In the genomic region with DNA sequence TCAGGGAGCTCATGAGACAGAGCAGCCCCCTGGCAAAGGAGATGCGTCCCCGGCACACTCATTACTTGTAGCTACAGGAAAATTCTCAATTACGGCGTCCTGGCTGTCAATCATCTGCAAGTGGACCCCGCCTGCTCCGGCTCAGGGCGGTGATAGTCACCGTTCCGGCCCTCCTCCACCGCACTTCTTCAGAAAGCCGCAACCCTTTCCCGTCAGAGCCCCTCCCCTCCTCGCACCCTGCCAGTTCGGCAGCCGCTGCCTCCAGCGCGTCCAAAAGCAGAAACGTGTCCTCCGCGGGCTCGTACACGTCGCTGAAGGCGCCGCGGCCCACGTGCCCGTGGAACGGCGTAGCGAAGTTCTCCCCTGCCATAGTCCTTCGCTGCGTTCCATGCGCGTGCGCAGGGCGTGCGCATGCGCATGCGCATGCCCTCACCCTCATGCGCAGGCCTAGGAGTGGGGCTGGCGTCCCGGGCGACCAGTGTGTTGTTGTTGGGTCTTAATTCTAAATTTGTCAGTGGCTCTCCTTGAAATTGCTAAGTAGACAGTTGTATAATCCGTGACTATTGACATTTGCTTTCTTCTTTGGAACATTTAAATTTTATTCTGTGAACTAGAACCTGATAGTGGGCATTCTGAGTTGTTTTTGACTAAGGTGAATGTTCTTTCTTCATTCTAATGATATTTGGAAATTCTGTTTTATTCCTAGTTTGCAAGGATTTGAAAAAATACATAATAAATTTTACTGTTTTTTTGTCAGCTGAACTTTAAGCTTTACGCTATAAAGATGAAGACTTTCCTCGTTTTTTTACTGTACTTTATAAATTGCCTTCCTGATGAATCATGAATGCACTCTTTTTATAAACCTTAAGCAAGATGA, we compare ENCODE assay signal across 1 cellular context.
A peak's percentile ranks its signal among the peaks of the same experiment; 100 is the strongest.
TF ChIP-seq lines count a peak whose summit lies in the region.

No MANE protein-coding gene starts in this region.

TF ChIP-seq in K562, 482 proteins besides CTCF, POLR2A, EP300 and RAD21 (continued from another document and continues in another):
- TF ChIP-seq ZNF740 (CRISPR knock-in tag; IDR thresholded peaks at IDR 0.05) (peak; percentile 89), ZNF740 (tag; IDR thresholded peaks at IDR 0.05) (no peak), EHMT2 (IDR thresholded peaks at IDR 0.05) (0 out of 2 replicates have a peak, but pooled peaks have one; percentile 27), ZNF140 (CRISPR knock-in tag; IDR thresholded peaks at IDR 0.05) (no peak), ZMIZ1 (IDR thresholded peaks at IDR 0.05; ENCODE audit: low read depth in 2 of 2, low read length in 2 of 2) (no peak; a peak in 1 of 4 replicates), ID3 (CRISPR knock-in tag; IDR thresholded peaks at IDR 0.05) (no peak), ID3 (tag; IDR thresholded peaks at IDR 0.05) (peak; percentile 93), SPI1 (IDR thresholded peaks at IDR 0.05; ENCODE audit: borderline replicate concordance, low read depth, low read length) (no peak), HNRNPLL (IDR thresholded peaks at IDR 0.05; ENCODE audit: low read depth, low read length, poor library complexity, severe bottlenecking) (peak; percentile 86), ATF3 (IDR thresholded peaks at IDR 0.05) (no peak), ATF3 (CRISPR knock-in tag; conservative IDR thresholded peaks at IDR 0.05) (peak; percentile 66; the same call in 1 of the 2 replicates), BDP1 (IDR thresholded peaks at IDR 0.05; ENCODE audit: insufficient read depth, insufficient read length) (no peak), ATF1 (CRISPR knock-in tag; IDR thresholded peaks at IDR 0.05) (no peak), ATF1 (tag; IDR thresholded peaks at IDR 0.05) (peak; percentile 89), CBX2 (IDR thresholded peaks at IDR 0.05; ENCODE audit: insufficient read depth, low read length, poor library complexity, severe bottlenecking) (no peak), ZNF146 (CRISPR knock-in tag; IDR thresholded peaks at IDR 0.05; ENCODE audit: unreplicated experiment) (no peak), IFI16 (CRISPR knock-in tag; IDR thresholded peaks at IDR 0.05) (no peak), TSC22D4 (tag; IDR thresholded peaks at IDR 0.05) (no peak), ZNF408 (CRISPR knock-in tag; IDR thresholded peaks at IDR 0.05; ENCODE audit: low read depth) (no peak), NR4A1 (CRISPR knock-in tag; IDR thresholded peaks at IDR 0.05) (peak; percentile 81), NR4A1 (tag; IDR thresholded peaks at IDR 0.05) (peak; percentile 81), CSDE1 (IDR thresholded peaks at IDR 0.05) (no peak), MAFF (IDR thresholded peaks at IDR 0.05; ENCODE audit: low read length) (no peak), ZNF644 (tag; IDR thresholded peaks at IDR 0.05; ENCODE audit: low read depth) (peak; percentile 53; the same call in 1 of the 2 replicates), CUX1 (CRISPR knock-in tag; IDR thresholded peaks at IDR 0.05) (peak; percentile 60; the same call in 1 of the 2 replicates), HSF4 (CRISPR knock-in tag; IDR thresholded peaks at IDR 0.05; ENCODE audit: borderline replicate concordance) (no peak), PHF8 (IDR thresholded peaks at IDR 0.05; ENCODE audit: borderline replicate concordance, low read length) (peak; percentile 100), ZNF175 (CRISPR knock-in tag; IDR thresholded peaks at IDR 0.05; ENCODE audit: low read depth) (peak; percentile 92), HIVEP1 (CRISPR knock-in tag; IDR thresholded peaks at IDR 0.05) (peak; percentile 73), GMEB1 (CRISPR knock-in tag; IDR thresholded peaks at IDR 0.05) (peak; percentile 87), POLR2H (tag; IDR thresholded peaks at IDR 0.05; ENCODE audit: low read depth) (peak; percentile 69; the same call in 1 of the 2 replicates), HDAC1 (IDR thresholded peaks at IDR 0.05) (peak in 1 of 2 experiments; percentile 98; a peak in 2 of 4 replicates), TCFL5 (CRISPR knock-in tag; conservative IDR thresholded peaks at IDR 0.05) (no peak), ZBTB12 (CRISPR knock-in tag; IDR thresholded peaks at IDR 0.05) (peak; percentile 57), ZNF707 (CRISPR knock-in tag; conservative IDR thresholded peaks at IDR 0.05) (0 out of 2 replicates have a peak, but pooled peaks have one; percentile 2)
- TF ChIP-seq, protein P1, sequence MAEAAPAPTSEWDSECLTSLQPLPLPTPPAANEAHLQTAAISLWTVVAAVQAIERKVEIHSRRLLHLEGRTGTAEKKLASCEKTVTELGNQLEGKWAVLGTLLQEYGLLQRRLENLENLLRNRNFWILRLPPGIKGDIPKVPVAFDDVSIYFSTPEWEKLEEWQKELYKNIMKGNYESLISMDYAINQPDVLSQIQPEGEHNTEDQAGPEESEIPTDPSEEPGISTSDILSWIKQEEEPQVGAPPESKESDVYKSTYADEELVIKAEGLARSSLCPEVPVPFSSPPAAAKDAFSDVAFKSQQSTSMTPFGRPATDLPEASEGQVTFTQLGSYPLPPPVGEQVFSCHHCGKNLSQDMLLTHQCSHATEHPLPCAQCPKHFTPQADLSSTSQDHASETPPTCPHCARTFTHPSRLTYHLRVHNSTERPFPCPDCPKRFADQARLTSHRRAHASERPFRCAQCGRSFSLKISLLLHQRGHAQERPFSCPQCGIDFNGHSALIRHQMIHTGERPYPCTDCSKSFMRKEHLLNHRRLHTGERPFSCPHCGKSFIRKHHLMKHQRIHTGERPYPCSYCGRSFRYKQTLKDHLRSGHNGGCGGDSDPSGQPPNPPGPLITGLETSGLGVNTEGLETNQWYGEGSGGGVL (CRISPR knock-in tag; IDR thresholded peaks at IDR 0.05) = no peak
- TF ChIP-seq, protein P2, sequence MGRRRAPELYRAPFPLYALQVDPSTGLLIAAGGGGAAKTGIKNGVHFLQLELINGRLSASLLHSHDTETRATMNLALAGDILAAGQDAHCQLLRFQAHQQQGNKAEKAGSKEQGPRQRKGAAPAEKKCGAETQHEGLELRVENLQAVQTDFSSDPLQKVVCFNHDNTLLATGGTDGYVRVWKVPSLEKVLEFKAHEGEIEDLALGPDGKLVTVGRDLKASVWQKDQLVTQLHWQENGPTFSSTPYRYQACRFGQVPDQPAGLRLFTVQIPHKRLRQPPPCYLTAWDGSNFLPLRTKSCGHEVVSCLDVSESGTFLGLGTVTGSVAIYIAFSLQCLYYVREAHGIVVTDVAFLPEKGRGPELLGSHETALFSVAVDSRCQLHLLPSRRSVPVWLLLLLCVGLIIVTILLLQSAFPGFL (CRISPR knock-in tag; IDR thresholded peaks at IDR 0.05) = no peak
- TF ChIP-seq, protein P3, sequence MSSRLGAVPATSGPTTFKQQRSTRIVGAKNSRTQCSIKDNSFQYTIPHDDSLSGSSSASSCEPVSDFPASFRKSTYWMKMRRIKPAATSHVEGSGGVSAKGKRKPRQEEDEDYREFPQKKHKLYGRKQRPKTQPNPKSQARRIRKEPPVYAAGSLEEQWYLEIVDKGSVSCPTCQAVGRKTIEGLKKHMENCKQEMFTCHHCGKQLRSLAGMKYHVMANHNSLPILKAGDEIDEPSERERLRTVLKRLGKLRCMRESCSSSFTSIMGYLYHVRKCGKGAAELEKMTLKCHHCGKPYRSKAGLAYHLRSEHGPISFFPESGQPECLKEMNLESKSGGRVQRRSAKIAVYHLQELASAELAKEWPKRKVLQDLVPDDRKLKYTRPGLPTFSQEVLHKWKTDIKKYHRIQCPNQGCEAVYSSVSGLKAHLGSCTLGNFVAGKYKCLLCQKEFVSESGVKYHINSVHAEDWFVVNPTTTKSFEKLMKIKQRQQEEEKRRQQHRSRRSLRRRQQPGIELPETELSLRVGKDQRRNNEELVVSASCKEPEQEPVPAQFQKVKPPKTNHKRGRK (tag; IDR thresholded peaks at IDR 0.05) = no peak
